ENCODE assay signal across 21 cellular contexts in the genomic region with DNA sequence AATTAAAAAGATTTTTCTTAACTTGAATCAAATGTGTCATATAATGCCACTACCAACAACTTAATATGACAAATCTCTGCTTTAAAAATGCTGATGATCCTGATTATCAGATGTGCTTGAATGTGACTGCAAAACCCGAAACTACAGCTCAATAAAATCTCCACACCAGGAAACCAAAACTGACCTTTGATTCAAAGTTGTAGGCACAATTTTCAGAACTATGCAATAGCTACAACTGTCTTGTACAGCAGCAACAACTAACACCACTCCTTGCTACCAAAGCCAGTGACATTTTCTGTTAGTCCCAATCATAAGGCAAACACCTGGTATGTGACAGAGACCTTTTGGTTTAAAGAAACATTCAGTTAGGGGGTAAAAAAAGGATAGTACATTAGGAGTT.
A peak's percentile ranks its signal among the peaks of the same experiment; 100 is the strongest.
DNase-seq lines count a peak whose midpoint lies in the region; ATAC-seq, FAIRE-seq and TF ChIP-seq lines count a peak whose summit lies in the region.
"Had no signal": no experiment of that assay in that cellular context is flagged by ENCODE, and none has a peak within 500 bp of the region (broad histone marks: within the 10 kb centered on the region; RNA-seq: fewer than 3 reads in every experiment).

No MANE protein-coding gene starts in this region.

- peak overlapping the region; percentile 75 for H3K27ac ChIP-seq in hepatocyte
- H3K27ac ChIP-seq in small intestine (ENCODE audit: low read depth in 1 of 2, low read length in 1 of 2) = no peak overlapping the region
- H3K27ac ChIP-seq: BLaER1 treated with 17β-estradiol and CSF1 and Interleukin-3, amounts not matched to agents 10 nM and 100 nM; GM23248 had no signal

- 70% methylated on average over 1 of the region's 1 CpG for WGBS in hepatocyte (ENCODE audit: low lambda C conversion rate, missing lambda C conversion rate)
- WGBS in small intestine, 3 donors = 14 to 67% (median 49%) methylated on average over 1 of the region's 1 CpG

- H3K4me3 ChIP-seq in hepatocyte (no peak overlapping the region), small intestine (ENCODE audit: low read depth in 1 of 2, low read length in 2 of 2) (no peak overlapping the region)
- H3K4me3 ChIP-seq: BLaER1 treated with 17β-estradiol and CSF1 and Interleukin-3, amounts not matched to agents 10 nM and 100 nM; GM12878; GM23248 had no signal

- FAIRE-seq in small intestine (lab: Jason Lieb, UNC) = no peak
- FAIRE-seq: D721Med, GM12878, H1 had no signal

- H3K4me3 Mint-ChIP-seq in memory B cell = no peak overlapping the region
- H3K4me3 Mint-ChIP-seq: CD14-positive monocyte; CD4-positive, alpha-beta T cell; CD8-positive, alpha-beta memory T cell had no signal

- peaks cover 2% of the 10 kb centered on the region for H3K36me3 ChIP-seq in hepatocyte (replicated peaks; ENCODE audit: insufficient read depth, low read depth)
- H3K36me3 ChIP-seq in small intestine (ENCODE audit: control insufficient read depth in 2 of 2, insufficient read depth in 2 of 2, low read length in 2 of 2) = peaks cover 0 to 2% of the 10 kb centered on the region in 2 donors
- H3K36me3 ChIP-seq: BE2C had no signal

- no peaks in the 10 kb centered on the region for H3K27me3 ChIP-seq in hepatocyte
- no peaks in the 10 kb centered on the region for H3K27me3 ChIP-seq in small intestine (ENCODE audit: control insufficient read depth in 2 of 2, insufficient read depth in 2 of 2, low read length in 2 of 2)
- H3K27me3 ChIP-seq: BE2C; BLaER1 treated with 17β-estradiol and CSF1 and Interleukin-3, amounts not matched to agents 10 nM and 100 nM had no signal

- no peak for DNase-seq in hepatocyte (ENCODE audit: low spot score)
- no peak for DNase-seq in memory B cell (ENCODE audit: low spot score in 2 of 2)
- peak; percentile 74 for DNase-seq in small intestine
- no peak for DNase-seq in hypothalamus (lab: John Stamatoyannopoulos, UW)
- no peak for DNase-seq in mesenteric fat pad (ENCODE audit: low spot score)
- DNase-seq: BE2C; CD4-positive, alpha-beta T cell; CD8-positive, alpha-beta memory T cell; DMS 273 treated with DMSO at 0.1 percent for 48 hours; DMS79; EL; GDM1; GM23248; H7; HCEC 1CT had no signal

- no peak for TF ChIP-seq CTCF in hepatocyte (IDR thresholded peaks at IDR 0.05; ENCODE audit: poor library complexity)

- peaks cover 2% of the 10 kb centered on the region for H3K9me3 Mint-ChIP-seq in memory B cell

- H3K4me1 Mint-ChIP-seq in memory B cell = peaks cover 11% of the 10 kb centered on the region
- H3K4me1 Mint-ChIP-seq: CD14-positive monocyte; CD8-positive, alpha-beta memory T cell had no signal

- no peaks in the 10 kb centered on the region for H3K79me2 ChIP-seq in hepatocyte

- no peaks in the 10 kb centered on the region for H3K4me1 ChIP-seq in hepatocyte (ENCODE audit: insufficient read depth)
- no peaks in the 10 kb centered on the region for H3K4me1 ChIP-seq in small intestine (ENCODE audit: control insufficient read depth in 2 of 2, insufficient read depth in 1 of 2, low read depth in 1 of 2, low read length in 1 of 2)
- H3K4me1 ChIP-seq: BE2C had no signal

- H4K20me1 ChIP-seq in hepatocyte (ENCODE audit: insufficient read depth, poor library complexity, severe bottlenecking) = no peaks in the 10 kb centered on the region
- H4K20me1 ChIP-seq: BLaER1 treated with 17β-estradiol and CSF1 and Interleukin-3, amounts not matched to agents 10 nM and 100 nM had no signal

- peak overlapping the region; percentile 47 for H3K27ac Mint-ChIP-seq in memory B cell
- H3K27ac Mint-ChIP-seq: CD14-positive monocyte; CD4-positive, alpha-beta T cell had no signal

- ATAC-seq in memory B cell (ENCODE audit: low read depth) (no peak), GM19395 (IDR thresholded peaks at IDR 0.05; ENCODE audit: unreplicated experiment) (no peak)
- ATAC-seq: GM12878 had no signal

- no peak overlapping the region for H3K4me2 ChIP-seq in hepatocyte
- H3K4me2 ChIP-seq: BLaER1 treated with 17β-estradiol and CSF1 and Interleukin-3, amounts not matched to agents 10 nM and 100 nM had no signal

- H2AFZ ChIP-seq in hepatocyte = no peak overlapping the region
- H2AFZ ChIP-seq: GM23248 had no signal

- no peaks in the 10 kb centered on the region for H3K27me3 Mint-ChIP-seq in memory B cell
- H3K27me3 Mint-ChIP-seq: CD4-positive, alpha-beta T cell; CD8-positive, alpha-beta memory T cell had no signal

- no peaks in the 10 kb centered on the region for H3K9me2 ChIP-seq in hepatocyte (replicated peaks; ENCODE audit: insufficient read depth)

- peaks cover 17% of the 10 kb centered on the region for H3K36me3 Mint-ChIP-seq in memory B cell

- no peaks in the 10 kb centered on the region for H3K9me3 ChIP-seq in hepatocyte (ENCODE audit: low read depth)
- no peaks in the 10 kb centered on the region for H3K9me3 ChIP-seq in small intestine (ENCODE audit: control insufficient read depth, low read depth)
- H3K9me3 ChIP-seq: BE2C had no signal
